35 cellular contexts compared by ENCODE assay signal in the genomic region with DNA sequence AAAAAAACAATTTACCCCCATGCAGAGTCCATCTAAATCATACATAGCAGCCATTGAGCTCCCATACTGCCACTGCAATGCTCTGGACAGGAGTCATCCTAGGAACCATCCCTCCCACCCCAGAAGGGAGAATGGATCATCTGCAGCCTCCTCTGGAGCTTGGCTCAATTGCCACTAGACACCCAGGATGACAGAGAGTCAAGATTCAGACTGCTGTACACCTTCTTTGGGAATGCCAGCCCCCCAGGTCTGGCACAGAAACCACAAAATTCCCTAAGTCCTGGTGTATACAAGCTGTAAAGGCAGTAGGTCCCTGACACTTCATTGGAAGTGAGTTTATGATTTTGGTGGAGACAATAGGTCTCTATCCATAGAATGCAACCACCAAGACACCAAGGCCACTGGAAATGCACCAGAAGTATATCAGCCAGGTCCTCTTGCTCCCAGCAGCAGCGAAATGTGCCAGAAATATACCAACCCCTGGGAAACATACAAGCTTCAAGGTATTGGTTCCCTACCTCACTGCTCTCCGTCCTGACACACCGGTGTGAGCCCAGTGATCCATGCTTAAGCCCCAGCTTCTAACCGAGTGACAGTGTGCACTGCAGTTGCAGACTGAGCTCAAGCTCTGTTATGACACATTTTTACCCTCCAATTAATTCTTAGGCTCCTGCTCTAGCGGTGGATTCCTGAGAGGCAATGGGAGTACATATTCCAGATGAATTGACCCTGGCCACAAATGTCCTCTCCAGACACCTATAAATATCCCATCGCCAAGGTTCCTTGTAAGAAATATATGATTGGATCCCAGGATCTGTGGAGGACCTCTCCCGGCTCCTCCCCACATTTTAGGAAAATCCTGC. TPM values are rescaled to one million over a fixed set of nuclear protein-coding genes. Genes with fewer than 3 reads are reported as not detected.
A peak's percentile ranks its signal among the peaks of the same experiment; 100 is the strongest.
DNase-seq lines count a peak whose midpoint lies in the region; ATAC-seq, FAIRE-seq and TF ChIP-seq lines count a peak whose summit lies in the region.
"Had no signal": no experiment of that assay in that cellular context is flagged by ENCODE, and none has a peak within 500 bp of the region (broad histone marks: within the 10 kb centered on the region; RNA-seq: fewer than 3 reads in every experiment).

No MANE protein-coding gene starts in this region.

- TF ChIP-seq POLR2A in endothelial cell of umbilical vein (IDR thresholded peaks at IDR 0.05; ENCODE audit: low read depth, low read length): no peak

- H3K79me2 ChIP-seq in endothelial cell of umbilical vein (ENCODE audit: control insufficient read depth, insufficient read depth, low read length) (peaks cover 72% of the 10 kb centered on the region), smooth muscle cell (ENCODE audit: low read depth) (no peaks in the 10 kb centered on the region)

- FAIRE-seq in endothelial cell of umbilical vein (lab: Jason Lieb, UNC): peak; percentile 83
- FAIRE-seq: GM19239, keratinocyte, urothelium cell line had no signal

- CTCF ChIA-PET in endothelial cell of umbilical vein (lab: Charles Lee): interaction anchor here (1.0 to 7.0 kb wide), 10 partner anchors 14 to 210 kb away, joined by 3 to 76 read pairs (median 4); a partner anchor contains a TSS

- intact Hi-C loops in endothelial cell of umbilical vein (cut with micrococcal nuclease): loop anchor here (2.0 kb wide), 1 partner anchor 35 kb away; no protein-coding TSS in a partner anchor
- intact Hi-C loops in psoas muscle (cut with DNase I): no loop called here

- H3K9ac ChIP-seq in endothelial cell of umbilical vein (replicated peaks; ENCODE audit: extremely low read depth, insufficient read depth, low read length): peak overlapping the region; percentile 94
- H3K9ac ChIP-seq in smooth muscle cell (ENCODE audit: low read depth): no peak overlapping the region

- H4K20me1 ChIP-seq in endothelial cell of umbilical vein (replicated peaks; ENCODE audit: control insufficient read depth, extremely low read depth, insufficient read depth, low read length): no peaks in the 10 kb centered on the region
- peaks cover 4% of the 10 kb centered on the region for H4K20me1 ChIP-seq in smooth muscle cell (ENCODE audit: low read depth)

- POLR2A ChIA-PET in endothelial cell of umbilical vein (lab: Charles Lee): interaction anchor here (0.6 to 3.0 kb wide), 5 partner anchors 14 to 86 kb away, joined by 3 to 25 read pairs (median 5); a partner anchor contains a TSS

- peaks cover 6 to 13% of the 10 kb centered on the region in 2 experiments for H3K36me3 ChIP-seq in endothelial cell of umbilical vein (ENCODE audit: control insufficient read depth in 2 of 2, extremely low read depth in 1 of 2, insufficient read depth in 2 of 2, low read length in 2 of 2)
- H3K36me3 ChIP-seq in psoas muscle (ENCODE audit: insufficient read depth in 1 of 2, low read depth in 1 of 2): no peaks in the 10 kb centered on the region
- no peaks in the 10 kb centered on the region for H3K36me3 ChIP-seq in smooth muscle cell (ENCODE audit: low read depth)
- H3K36me3 ChIP-seq: ascending aorta, colonic mucosa, prostate gland, sigmoid colon had no signal

- H3K9me3 ChIP-seq in endothelial cell of umbilical vein (replicated peaks; ENCODE audit: control insufficient read depth, insufficient read depth, low read length): no peaks in the 10 kb centered on the region
- H3K9me3 ChIP-seq in psoas muscle: no peaks in the 10 kb centered on the region
- H3K9me3 ChIP-seq in smooth muscle cell (replicated peaks; ENCODE audit: low read depth): no peaks in the 10 kb centered on the region
- H3K9me3 ChIP-seq: ascending aorta, colonic mucosa, prostate gland, sigmoid colon had no signal

- WGBS in psoas muscle, 3 donors: 62 to 76% (median 63%) methylated on average over 7 of the region's 7 CpGs
- WGBS in smooth muscle cell (ENCODE audit: low lambda C conversion rate): 36% methylated on average over 7 of the region's 7 CpGs

- H3K4me3 ChIP-seq in endothelial cell of umbilical vein (replicated peaks in 1 of 3; ENCODE audit: insufficient read depth in 1 of 3, low read depth in 1 of 3, low read length in 3 of 3): peak overlapping the region; percentile 62 to 94 (median 93)
- peak overlapping the region; percentile 62 for H3K4me3 ChIP-seq in psoas muscle
- H3K4me3 ChIP-seq in smooth muscle cell: no peak overlapping the region
- H3K4me3 ChIP-seq: ascending aorta, colonic mucosa, prostate gland, sigmoid colon had no signal

- dilution Hi-C loops in endothelial cell of umbilical vein (cut with MboI; ENCODE audit: extremely low pct_ligation_motif_present, low sequenced_read_pairs): no loop called here

- H3K27ac ChIP-seq in endothelial cell of umbilical vein (ENCODE audit: insufficient read depth, low read depth, low read length) (peak overlapping the region; percentile 82), psoas muscle (no peak overlapping the region), smooth muscle cell (ENCODE audit: low read depth) (no peak overlapping the region)
- H3K27ac ChIP-seq: 22Rv1, ascending aorta, colonic mucosa, prostate gland had no signal

- H3K4me2 ChIP-seq in endothelial cell of umbilical vein (ENCODE audit: insufficient read depth, low read length) (peak overlapping the region; percentile 97), smooth muscle cell (no peak overlapping the region)

- TF ChIP-seq CTCF in endothelial cell of umbilical vein (IDR thresholded peaks at IDR 0.05; ENCODE audit: extremely low read depth in 1 of 2, insufficient read depth in 1 of 2, low read depth in 1 of 2, low read length in 2 of 2): no peak
- TF ChIP-seq CTCF in psoas muscle (IDR thresholded peaks at IDR 0.05): no peak
- TF ChIP-seq CTCF in smooth muscle cell (IDR thresholded peaks at IDR 0.05; ENCODE audit: borderline replicate concordance, insufficient read depth, poor library complexity, severe bottlenecking): no peak

- H3F3A ChIP-seq in smooth muscle cell (ENCODE audit: low read depth): no peaks in the 10 kb centered on the region

- no peaks in the 10 kb centered on the region for H3K9me1 ChIP-seq in endothelial cell of umbilical vein (replicated peaks; ENCODE audit: control insufficient read depth, extremely low read depth, insufficient read depth, low read length)

- H2AFZ ChIP-seq in endothelial cell of umbilical vein (ENCODE audit: low read depth, low read length): no peak overlapping the region
- H2AFZ ChIP-seq in smooth muscle cell (ENCODE audit: low read depth): no peak overlapping the region

- peak; percentile 24 for DNase-seq in DMS 273 (lab: John Stamatoyannopoulos, UW; ENCODE audit: unreplicated experiment)
- DNase-seq in DMS 273 treated with DMSO at 0.1 percent for 48 hours (lab: John Stamatoyannopoulos, UW): no peak
- DNase-seq in OCI-M1 (lab: John Stamatoyannopoulos, UW): peak; percentile 66
- peak; percentile 36 for DNase-seq in endothelial cell of umbilical vein (ENCODE audit: low read depth, low spot score)
- no peak for DNase-seq in psoas muscle
- no peak for DNase-seq in hippocampal formation (lab: John Stamatoyannopoulos, UW)
- DNase-seq in smooth muscle cell (lab: John Stamatoyannopoulos, UW; ENCODE audit: unreplicated experiment): no peak
- DNase-seq in foreskin melanocyte: no peak
- DNase-seq: activated CD4-positive, alpha-beta T cell treated with anti-CD3 and anti-CD28 coated beads, Interleukin-2, amount 10 ng/mL, durations not matched to agents 24 days and 14 days; activated effector memory CD4-positive, alpha-beta T cell treated with anti-CD3 and anti-CD28 coated beads, Interleukin-2, amount 50 U/mL, for 16 hours; activated naive CD8-positive, alpha-beta T cell treated with anti-CD3 and anti-CD28 coated beads, Interleukin-2, amount 10 ng/mL, durations not matched to agents 7 days and 5 days; activated T-cell treated with anti-CD3 and anti-CD28 coated beads, Interleukin-2, amount 50 U/mL, for 24 hours; Calu3; colonic mucosa; effector CD4-positive, alpha-beta T cell; H9; Karpas-422; MV-4-11; naive thymus-derived CD8-positive, alpha-beta T cell; NCI-H1436; NCI-H2081; NCI-H345; nucleus accumbens; sigmoid colon; stimulated activated CD4-positive, alpha-beta T cell treated with anti-CD3 and anti-CD28 coated beads, Interleukin-4, amount 100 ng/mL, for 24 hours; substantia nigra; SW 1271 had no signal

- no peak for ATAC-seq in psoas muscle
- ATAC-seq: naive thymus-derived CD8-positive, alpha-beta T cell had no signal

- no TSS peak for BruUV-seq in endothelial cell of umbilical vein (replicated peaks; lab: Mats Ljungman, UMichigan)

- H3K27me3 ChIP-seq in endothelial cell of umbilical vein (ENCODE audit: control insufficient read depth in 2 of 2, insufficient read depth in 2 of 2, low read length in 2 of 2) (no peaks in the 10 kb centered on the region), psoas muscle (ENCODE audit: insufficient read depth in 3 of 3, low read length in 2 of 3) (peaks cover 0 to 100% (median 40%) of the 10 kb centered on the region in 3 donors), smooth muscle cell (ENCODE audit: low read depth) (peaks cover 100% of the 10 kb centered on the region)

- H3K4me1 ChIP-seq in endothelial cell of umbilical vein (ENCODE audit: control insufficient read depth, extremely low read depth, insufficient read depth, low read length) (peaks cover 41% of the 10 kb centered on the region), psoas muscle (peaks cover 12% of the 10 kb centered on the region), smooth muscle cell (ENCODE audit: low read depth) (peaks cover 18% of the 10 kb centered on the region)

RNA-seq across cellular contexts. Expression of a gene that starts 4.4 kb away (rescaled TPM):
- total RNA-seq in endothelial cell of umbilical vein (50.2 and 52.4 TPM in 2 replicates), psoas muscle (1 to 10 TPM; 1.5 to 2.1 (median 1.7) TPM), smooth muscle cell (not detected in 2 replicates)
- polyA plus RNA-seq in endothelial cell of umbilical vein (30.8 and 36.7 TPM in 2 replicates), psoas muscle (1 to 10 TPM in 1 of 3 donors, under 1 TPM in 2; 0.73 to 1.7 (median 0.92) TPM), smooth muscle cell (not detected in 2 replicates)
- polyA plus RNA-seq in endothelial cell of umbilical vein (2011; cell fraction: cytosol; rRNA removed): 24.1 and 26.3 TPM in 2 replicates
- 82.5 and 84.2 TPM in 2 replicates for polyA plus RNA-seq in endothelial cell of umbilical vein (2011; cell fraction: nucleus; rRNA removed)
- polyA plus RNA-seq in endothelial cell of umbilical vein (2012): 23.0 and 23.4 TPM in 2 replicates
- polyA minus RNA-seq in endothelial cell of umbilical vein: 60.3 and 68.1 TPM in 2 replicates
- not detected for polyA minus RNA-seq in endothelial cell of umbilical vein (2011; cell fraction: cytosol; rRNA and poly(A)+ RNA removed)
- polyA minus RNA-seq in endothelial cell of umbilical vein (2011; cell fraction: nucleus; rRNA and poly(A)+ RNA removed): 28.8 and 35.0 TPM in 2 replicates
- total RNA-seq: activated CD4-positive, alpha-beta T cell treated with anti-CD3 and anti-CD28 coated beads, Interleukin-2, amount 10 ng/mL, durations not matched to agents 24 days and 14 days; activated naive CD8-positive, alpha-beta T cell treated with anti-CD3 and anti-CD28 coated beads, Interleukin-2, amount 10 ng/mL, durations not matched to agents 7 days and 5 days; Calu3; H9; naive thymus-derived CD8-positive, alpha-beta T cell had no signal
- polyA plus RNA-seq: keratinocyte; naive thymus-derived CD8-positive, alpha-beta T cell had no signal

RNA-seq across cellular contexts. Expression of a gene that starts 37.8 kb away (rescaled TPM):
- not detected in 2 replicates for total RNA-seq in endothelial cell of umbilical vein
- polyA plus RNA-seq in endothelial cell of umbilical vein: 0.52 and 0.60 TPM in 2 replicates
- 0.44 and 0.52 TPM in 2 replicates for polyA plus RNA-seq in endothelial cell of umbilical vein (2011; cell fraction: cytosol; rRNA removed)
- polyA plus RNA-seq in endothelial cell of umbilical vein (2011; cell fraction: nucleus; rRNA removed): 0.32 TPM in 1 of 2 replicates, not detected in the other
- polyA plus RNA-seq in endothelial cell of umbilical vein (2012): not detected in 2 replicates
- polyA minus RNA-seq in endothelial cell of umbilical vein: 0.42 TPM in 1 of 2 replicates, not detected in the other
- polyA minus RNA-seq in endothelial cell of umbilical vein (2011; cell fraction: cytosol; rRNA and poly(A)+ RNA removed): not detected
- polyA minus RNA-seq in endothelial cell of umbilical vein (2011; cell fraction: nucleus; rRNA and poly(A)+ RNA removed): 0.87 TPM in 1 of 2 replicates, not detected in the other
- under 1 TPM in 3 of 4 donors, not detected in 1; 0.25 to 0.81 (median 0.52) TPM for total RNA-seq in psoas muscle
- polyA plus RNA-seq in psoas muscle: 1 to 10 TPM in 1 of 3 donors, under 1 TPM in 2; 0.11 to 1.4 (median 0.26) TPM
- total RNA-seq in smooth muscle cell: not detected in 2 replicates
- not detected in 2 replicates for polyA plus RNA-seq in smooth muscle cell
- total RNA-seq: activated CD4-positive, alpha-beta T cell treated with anti-CD3 and anti-CD28 coated beads, Interleukin-2, amount 10 ng/mL, durations not matched to agents 24 days and 14 days; activated naive CD8-positive, alpha-beta T cell treated with anti-CD3 and anti-CD28 coated beads, Interleukin-2, amount 10 ng/mL, durations not matched to agents 7 days and 5 days; ascending aorta; cardiac septum; Daoy; H9; naive thymus-derived CD8-positive, alpha-beta T cell; sigmoid colon had no signal
- polyA plus RNA-seq: naive thymus-derived CD8-positive, alpha-beta T cell had no signal

Comparison
In these comparisons a context has a peak if more than half of its experiments do, and no peak if none do; other contexts are left out.
1. DNase-seq: peak in DMS 273 (single experiment), OCI-M1 (single experiment) and endothelial cell of umbilical vein (single experiment); none in DMS 273 treated with DMSO at 0.1 percent for 48 hours (single experiment), psoas muscle (0 of 2), hippocampal formation (0 of 2), smooth muscle cell (single experiment) and foreskin melanocyte (single experiment).
2. RNA of a gene that starts 4.4 kb away (total RNA-seq): 50.2 to 52.4 TPM in endothelial cell of umbilical vein; 1.5 to 2.1 TPM in psoas muscle and not detected in smooth muscle cell; every median in the first group is over 10 times any median in the second.